In genomic region chr19:47421844-47422395, GRCh38 we compare ENCODE assay signal across 1 cellular context.
A peak's percentile ranks its signal among the peaks of the same experiment; 100 is the strongest.
TF ChIP-seq lines count a peak whose summit lies in the region.

No MANE protein-coding gene starts in this region.

TF ChIP-seq in H1, 55 proteins besides CTCF, POLR2A, EP300 and RAD21:
- TF ChIP-seq MAX (IDR thresholded peaks at IDR 0.05) (no peak), EZH2 (IDR thresholded peaks at IDR 0.05; ENCODE audit: low read depth, low read length, severe bottlenecking) (peak; percentile 2)
TF ChIP-seq in H1: peak in this region for 1.
